ENCODE assay signal across 19 cellular contexts in the genomic region with DNA sequence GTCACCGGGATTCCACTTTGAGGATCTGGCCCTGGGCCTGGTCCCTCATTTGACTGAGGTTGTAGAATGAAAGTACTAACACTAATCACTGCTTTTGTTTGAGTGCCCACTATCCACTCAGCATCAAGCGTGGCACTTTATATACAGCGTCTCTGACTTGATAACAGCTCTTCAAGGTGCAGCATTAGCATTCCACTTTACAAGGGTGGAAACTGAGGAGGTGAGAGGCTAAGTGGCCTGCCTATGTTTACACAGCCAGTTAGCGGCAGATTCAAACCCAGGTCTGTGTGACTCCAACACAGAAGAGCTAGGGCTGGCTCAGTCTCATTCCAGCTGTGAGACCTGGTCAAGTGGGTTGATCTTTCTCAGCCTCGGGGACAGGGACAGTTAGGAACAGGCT. TPM values are rescaled to one million over a fixed set of nuclear protein-coding genes. Genes with fewer than 3 reads are reported as not detected.
DNase-seq lines count a peak whose midpoint lies in the region; ATAC-seq, FAIRE-seq and TF ChIP-seq lines count a peak whose summit lies in the region.
"Had no signal": no experiment of that assay in that cellular context is flagged by ENCODE, and none has a peak within 500 bp of the region (broad histone marks: within the 10 kb centered on the region; RNA-seq: fewer than 3 reads in every experiment).

No MANE protein-coding gene starts in this region.

- no peak overlapping the region for H2BK5ac ChIP-seq in IMR-90 (ENCODE audit: low read depth, low read length, poor library complexity, severe bottlenecking)
- no peak overlapping the region for H2BK5ac ChIP-seq in neuronal stem cell (ENCODE audit: low read length)

- H2BK15ac ChIP-seq in IMR-90 (ENCODE audit: low read depth, low read length) (no peak overlapping the region), neuronal stem cell (ENCODE audit: low read length) (no peak overlapping the region)

- in situ Hi-C loops in IMR-90 (cut with MboI; ENCODE audit: low sequenced_read_pairs), result no loop called here

- H2AK5ac ChIP-seq in IMR-90 (ENCODE audit: low read depth, low read length) (no peak overlapping the region), neuronal stem cell (ENCODE audit: low read depth, low read length) (peak overlapping the region; percentile 51)

- CTCF ChIA-PET in IMR-90 (lab: Yijun Ruan, JAX), result no interaction called here

- H3K4ac ChIP-seq in IMR-90 (ENCODE audit: low read depth, low read length) (no peak overlapping the region), neuronal stem cell (ENCODE audit: low read length) (no peak overlapping the region)

- TF ChIP-seq EP300 in esophagus muscularis mucosa (IDR thresholded peaks at IDR 0.05), result no peak

- no peak overlapping the region for H2BK20ac ChIP-seq in IMR-90 (ENCODE audit: low read depth, low read length)

- intact Hi-C loops in IMR-90 (cut with micrococcal nuclease) (no loop called here), esophagus muscularis mucosa (cut with DNase I) (no loop called here)

- POLR2A ChIA-PET in IMR-90 (lab: Charles Lee; ENCODE audit: unreplicated experiment), result no interaction called here

- H2AK9ac ChIP-seq in IMR-90 (replicated peaks; ENCODE audit: low read depth, low read length, poor library complexity), result peak overlapping the region; percentile 65

- no TSS peak for BruUV-seq in IMR-90 (replicated peaks; lab: Mats Ljungman, UMichigan)

- WGBS in IMR-90 (ENCODE audit: extremely low coverage in 2 of 2, insufficient read length in 1 of 2), 2 experiments, result 25% methylated on average over 1 of the region's 5 CpGs; no CpG with 5 or more reads in 1 of the 2 experiments
- WGBS in esophagus muscularis mucosa, result 85% methylated on average over 5 of the region's 5 CpGs
- no CpG with 5 or more reads among the region's 5 CpGs for WGBS in neuronal stem cell (ENCODE audit: extremely low coverage in 2 of 2, insufficient read length in 2 of 2, insufficient replicate concordance in 1 of 2), 2 donors

- no peaks in the 10 kb centered on the region for H3K9me3 ChIP-seq in IMR-90 (ENCODE audit: control insufficient read depth, insufficient read depth, low read length)
- H3K9me3 ChIP-seq in esophagus muscularis mucosa, result no peaks in the 10 kb centered on the region
- H3K9me3 ChIP-seq in neuronal stem cell (replicated peaks in 1 of 2; ENCODE audit: control insufficient read depth in 2 of 2, insufficient read depth in 1 of 2, low read depth in 1 of 2, low read length in 2 of 2), result no peaks in the 10 kb centered on the region

- H3K79me1 ChIP-seq in IMR-90 (ENCODE audit: low read depth in 1 of 2, low read length in 2 of 2) (no peaks in the 10 kb centered on the region), neuronal stem cell (ENCODE audit: low read depth, low read length) (no peaks in the 10 kb centered on the region)

- H4K5ac ChIP-seq in IMR-90 (ENCODE audit: low read depth, low read length), result no peak overlapping the region

- TF ChIP-seq RAD21 in IMR-90 (IDR thresholded peaks at IDR 0.05; ENCODE audit: low read length), result no peak

- H3K4me3 ChIP-seq in IMR-90 (ENCODE audit: insufficient read depth, low read depth, low read length) (no peak overlapping the region), esophagus muscularis mucosa (no peak overlapping the region), neuronal stem cell (ENCODE audit: low read length in 2 of 2) (no peak overlapping the region)

- no peak overlapping the region for H2AFZ ChIP-seq in IMR-90 (replicated peaks; ENCODE audit: low read length, poor library complexity)
- no peak overlapping the region for H2AFZ ChIP-seq in neuronal stem cell (ENCODE audit: low read length)

- no peak for ATAC-seq in IMR-90 (ENCODE audit: low read depth)
- no peak for ATAC-seq in HG02884 (IDR thresholded peaks at IDR 0.05; ENCODE audit: unreplicated experiment)
- no peak for ATAC-seq in GM21619 (IDR thresholded peaks at IDR 0.05; ENCODE audit: unreplicated experiment)

- dilution Hi-C loops in IMR-90 (cut with HindIII; ENCODE audit: low sequenced_read_pairs, unreplicated experiment), result no loop called here

- TF ChIP-seq CTCF in IMR-90 (conservative IDR thresholded peaks at IDR 0.05; ENCODE audit: low read depth, low read length) (no peak), esophagus muscularis mucosa (IDR thresholded peaks at IDR 0.05) (no peak)

- H3K9me1 ChIP-seq in IMR-90 (ENCODE audit: insufficient read depth, low read length), result no peaks in the 10 kb centered on the region

- no peak overlapping the region for H3K56ac ChIP-seq in IMR-90 (ENCODE audit: extremely low read depth, insufficient read depth, low read length)

- DNase-seq in GM12892 (ENCODE audit: insufficient read length), result no peak
- DNase-seq in IMR-90, result no peak
- DNase-seq in esophagus muscularis mucosa (ENCODE audit: extremely low spot score), result no peak
- DNase-seq in neuronal stem cell (ENCODE audit: low spot score), result no peak
- no peak for DNase-seq in DMS 273 treated with DMSO at 0.1 percent for 48 hours (lab: John Stamatoyannopoulos, UW)
- no peak for DNase-seq in iPS-NIHi11 (ENCODE audit: low spot score)
- DNase-seq: C1 segment of cervical spinal cord; Calu3; CD4-positive, alpha-beta T cell; DND-41; GDM1; KG1 had no signal

- H4K91ac ChIP-seq in IMR-90 (ENCODE audit: insufficient read depth, low read depth, low read length) (no peak overlapping the region), neuronal stem cell (ENCODE audit: low read depth, low read length, poor library complexity) (no peak overlapping the region)

- no peak overlapping the region for H3K14ac ChIP-seq in IMR-90 (replicated peaks; ENCODE audit: low read depth, low read length)
- H3K14ac ChIP-seq in neuronal stem cell (ENCODE audit: low read length), result peak overlapping the region; percentile 47

- no peak overlapping the region for H4K8ac ChIP-seq in IMR-90 (ENCODE audit: low read depth in 2 of 2, low read length in 2 of 2)
- H4K8ac ChIP-seq in neuronal stem cell (ENCODE audit: low read depth, low read length), result no peak overlapping the region

- no peaks in the 10 kb centered on the region for H3K36me3 ChIP-seq in IMR-90 (ENCODE audit: control insufficient read depth, insufficient read depth, low read length)
- peaks cover 0 to 63% (median 42%) of the 10 kb centered on the region in 4 donors for H3K36me3 ChIP-seq in esophagus muscularis mucosa
- no peaks in the 10 kb centered on the region for H3K36me3 ChIP-seq in neuronal stem cell (replicated peaks in 1 of 2; ENCODE audit: control insufficient read depth in 2 of 2, insufficient read depth in 2 of 2, low read length in 2 of 2)

- no peaks in the 10 kb centered on the region; the same call in 1 of the 2 replicates for H3K27me3 ChIP-seq in IMR-90 (ENCODE audit: control insufficient read depth, insufficient read depth, low read length)
- no peaks in the 10 kb centered on the region for H3K27me3 ChIP-seq in esophagus muscularis mucosa
- no peaks in the 10 kb centered on the region for H3K27me3 ChIP-seq in neuronal stem cell (ENCODE audit: control insufficient read depth in 3 of 3, insufficient read depth in 3 of 3, low read depth in 1 of 3, low read length in 3 of 3)

- no peaks in the 10 kb centered on the region for H4K20me1 ChIP-seq in IMR-90 (ENCODE audit: insufficient read depth, low read length)

- H2BK120ac ChIP-seq in IMR-90 (ENCODE audit: low read depth, low read length), result no peak overlapping the region
- no peak overlapping the region for H2BK120ac ChIP-seq in neuronal stem cell (ENCODE audit: low read depth, low read length)

- H3K23ac ChIP-seq in IMR-90 (ENCODE audit: low read depth, low read length) (no peak overlapping the region), neuronal stem cell (ENCODE audit: low read depth, low read length, poor library complexity) (no peak overlapping the region)

- no peak overlapping the region for H3K18ac ChIP-seq in IMR-90 (ENCODE audit: low read depth, low read length)
- peak overlapping the region; percentile 89 for H3K18ac ChIP-seq in neuronal stem cell (ENCODE audit: low read length)

- H3K4me2 ChIP-seq in IMR-90 (ENCODE audit: low read depth, low read length) (no peak overlapping the region), neuronal stem cell (ENCODE audit: insufficient read depth, low read length, poor library complexity, severe bottlenecking) (no peak overlapping the region)

- no peak for TF ChIP-seq POLR2A in GM12892 (IDR thresholded peaks at IDR 0.05; ENCODE audit: low read depth, low read length)
- TF ChIP-seq POLR2A in IMR-90 (IDR thresholded peaks at IDR 0.05; ENCODE audit: low read depth, low read length), result no peak
- TF ChIP-seq POLR2A in esophagus muscularis mucosa (IDR thresholded peaks at IDR 0.05; ENCODE audit: low read depth), result no peak

- H3K27ac ChIP-seq in IMR-90 (ENCODE audit: insufficient read depth, low read length), result no peak overlapping the region
- peak overlapping the region; percentile 91 to 95 (median 93) for H3K27ac ChIP-seq in esophagus muscularis mucosa (replicated peaks in 1 of 4)
- no peak overlapping the region for H3K27ac ChIP-seq in neuronal stem cell (replicated peaks; ENCODE audit: low read length)

- H3K9ac ChIP-seq in IMR-90 (ENCODE audit: low read depth, low read length), result no peak overlapping the region
- H3K9ac ChIP-seq in neuronal stem cell (ENCODE audit: low read depth, low read length, poor library complexity), result no peak overlapping the region

- no peaks in the 10 kb centered on the region for H3K4me1 ChIP-seq in IMR-90 (ENCODE audit: control insufficient read depth, insufficient read depth, low read length)
- H3K4me1 ChIP-seq in esophagus muscularis mucosa, result peaks cover 0 to 76% (median 70%) of the 10 kb centered on the region in 4 donors
- H3K4me1 ChIP-seq in neuronal stem cell (ENCODE audit: control insufficient read depth in 2 of 2, insufficient read depth in 1 of 2, low read depth in 1 of 2, low read length in 2 of 2), result peaks cover 0 to 7% of the 10 kb centered on the region in 2 donors

- peak; percentile 58 for FAIRE-seq in GM12892 (lab: Jason Lieb, UNC)
- FAIRE-seq: A204.1 had no signal

- H2BK12ac ChIP-seq in neuronal stem cell (ENCODE audit: low read length), result no peak overlapping the region

TF ChIP-seq in IMR-90, 13 proteins besides CTCF, POLR2A, EP300 and RAD21:
- TF ChIP-seq RFX5 (IDR thresholded peaks at IDR 0.05; ENCODE audit: low read depth, low read length) (no peak), FOS (IDR thresholded peaks at IDR 0.05; ENCODE audit: low read depth, low read length) (no peak), CEBPB (IDR thresholded peaks at IDR 0.05; ENCODE audit: low read depth, low read length) (no peak), MXI1 (IDR thresholded peaks at IDR 0.05; ENCODE audit: borderline replicate concordance, low read depth, low read length) (no peak), MAZ (IDR thresholded peaks at IDR 0.05; ENCODE audit: borderline replicate concordance, low read depth, low read length) (no peak)

RNA-seq across cellular contexts. Expression of gene KCNMB1, which starts 5.9 kb away (rescaled TPM):
- polyA plus RNA-seq in GM12892 (2012; ENCODE audit: missing spikeins), result 3.9 TPM
- total RNA-seq in IMR-90 (2012; rRNA removed), result not detected in 2 replicates
- not detected in 2 replicates for polyA plus RNA-seq in IMR-90 (2012; rRNA removed)
- not detected in 2 replicates for polyA plus RNA-seq in IMR-90 (2012; cell fraction: cytosol; rRNA removed)
- not detected in 2 replicates for polyA plus RNA-seq in IMR-90 (2012; cell fraction: nucleus; rRNA removed; ENCODE audit: low replicate concordance)
- total RNA-seq in esophagus muscularis mucosa, result 10 to 100 TPM; 45.6 to 83.0 (median 78.8) TPM
- 0.10 TPM for polyA plus RNA-seq in neuronal stem cell (2013, experiment 1 of 2)
- 0.07 TPM for polyA plus RNA-seq in neuronal stem cell (2013, experiment 2 of 2)
- total RNA-seq: B cell, Calu3, H4, HT-29 had no signal
- polyA plus RNA-seq: IgD-negative memory B cell had no signal

Comparison
In these comparisons a context has a peak if more than half of its experiments do, and no peak if none do; other contexts are left out.
1. H3K27ac ChIP-seq: peak in esophagus muscularis mucosa (4 of 4); none in IMR-90 (single experiment) and neuronal stem cell (single experiment).
2. RNA of gene KCNMB1, which starts 5.9 kb away (total RNA-seq): 45.6 to 83.0 TPM in esophagus muscularis mucosa; not detected in IMR-90; every median in the first group is over 10 times any median in the second.